Comparison of ENCODE assay signal across 20 cellular contexts in the genomic region with DNA sequence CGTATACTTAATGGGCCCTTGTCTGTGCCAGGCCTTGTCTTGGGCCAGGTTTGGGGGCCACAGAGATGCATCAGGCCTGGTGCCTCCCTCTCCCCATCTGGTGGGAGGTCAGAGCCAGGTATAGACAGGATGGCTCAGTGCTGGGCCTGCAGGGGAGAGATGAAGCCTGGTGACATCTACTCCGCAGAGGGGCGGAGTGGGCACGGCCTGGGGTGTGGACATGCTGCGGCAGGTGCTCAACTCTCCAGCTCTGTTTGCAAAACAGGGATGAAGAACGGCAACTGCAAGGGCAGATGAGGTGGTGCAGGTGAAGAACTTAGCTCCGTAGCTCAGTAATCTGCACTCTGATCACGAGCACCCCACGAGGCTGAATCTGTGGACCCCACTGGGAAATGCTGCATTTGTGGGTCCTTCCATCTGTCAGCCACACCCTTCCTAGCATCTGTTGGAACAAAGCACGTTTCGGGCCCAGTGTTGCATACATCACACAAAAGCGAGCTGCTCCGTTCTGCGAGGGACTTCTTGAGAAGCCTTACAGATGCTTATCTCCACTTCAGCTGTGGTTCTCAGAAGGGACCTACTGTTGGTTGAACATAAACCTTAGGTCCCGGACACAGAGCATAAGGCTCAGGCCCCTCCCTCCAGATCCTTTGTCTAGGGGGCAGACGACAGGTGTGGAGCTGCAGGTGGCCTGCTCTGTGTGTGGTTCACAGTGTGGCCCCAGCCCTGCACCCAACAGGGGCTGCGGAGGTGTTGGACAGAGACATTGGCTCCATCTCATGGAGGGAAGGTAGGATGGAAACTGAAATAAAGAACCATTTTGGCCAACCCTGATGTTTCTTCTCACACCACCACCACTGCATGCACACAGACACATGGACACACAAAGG.
DNase-seq lines count a peak whose midpoint lies in the region; ATAC-seq and TF ChIP-seq lines count a peak whose summit lies in the region.
"Had no signal": no experiment of that assay in that cellular context is flagged by ENCODE, and none has a peak within 500 bp of the region (broad histone marks: within the 10 kb centered on the region; RNA-seq: fewer than 3 reads in every experiment).

No MANE protein-coding gene starts in this region.

- peaks cover 5 to 10% (median 9%) of the 10 kb centered on the region in 3 donors for H3K4me1 Mint-ChIP-seq in IgD-negative memory B cell
- H3K4me1 Mint-ChIP-seq in activated CD8-positive, alpha-beta T cell treated with anti-CD3 and anti-CD28 coated beads for 36 hours (ENCODE audit: low read depth), result peaks cover 56% of the 10 kb centered on the region

- peaks cover 0 to 3% (median 0%) of the 10 kb centered on the region in 3 donors for H3K9me3 Mint-ChIP-seq in IgD-negative memory B cell
- H3K9me3 Mint-ChIP-seq in activated CD8-positive, alpha-beta T cell treated with anti-CD3 and anti-CD28 coated beads for 36 hours, result no peaks in the 10 kb centered on the region
- H3K9me3 Mint-ChIP-seq: activated naive CD4-positive, alpha-beta T cell treated with anti-CD3 and anti-CD28 coated beads for 36 hours; natural killer cell had no signal

- CTCF ChIA-PET in activated CD8-positive, alpha-beta T cell treated with anti-CD3 and anti-CD28 coated beads for 36 hours (lab: Charles Lee), result interaction anchor here (2.8 kb wide), 1 partner anchor 88 kb away, joined by 16 read pairs; no protein-coding TSS in a partner anchor

- intact Hi-C loops in activated CD8-positive, alpha-beta T cell treated with anti-CD3 and anti-CD28 coated beads for 36 hours (cut with micrococcal nuclease), result no loop called here

- no peak overlapping the region for H3K4me3 Mint-ChIP-seq in IgD-negative memory B cell
- no peak overlapping the region for H3K4me3 Mint-ChIP-seq in activated CD8-positive, alpha-beta T cell treated with anti-CD3 and anti-CD28 coated beads for 36 hours
- H3K4me3 Mint-ChIP-seq: activated naive CD4-positive, alpha-beta T cell treated with anti-CD3 and anti-CD28 coated beads for 36 hours; natural killer cell had no signal

- ATAC-seq in activated CD8-positive, alpha-beta T cell treated with anti-CD3 and anti-CD28 coated beads for 36 hours, result peak; percentile 7
- ATAC-seq in GM18870 (IDR thresholded peaks at IDR 0.05; ENCODE audit: unreplicated experiment), result no peak
- ATAC-seq: natural killer cell, pancreas had no signal

- H3K36me3 ChIP-seq in mucosa of rectum (ENCODE audit: control insufficient read depth in 2 of 2, insufficient read depth in 2 of 2, low read length in 2 of 2), result no peaks in the 10 kb centered on the region
- H3K36me3 ChIP-seq: ascending aorta, pancreas, sigmoid colon had no signal

- POLR2A ChIA-PET in activated CD8-positive, alpha-beta T cell treated with anti-CD3 and anti-CD28 coated beads for 36 hours (lab: Charles Lee), result no interaction called here

- peak overlapping the region; percentile 84 to 85 for H3K27ac ChIP-seq in mucosa of rectum (ENCODE audit: low read depth in 2 of 2, low read length in 2 of 2)
- H3K27ac ChIP-seq: ascending aorta, pancreas, PC-9, sigmoid colon had no signal

- TF ChIP-seq CTCF in activated CD8-positive, alpha-beta T cell treated with anti-CD3 and anti-CD28 coated beads for 36 hours (IDR thresholded peaks at IDR 0.05), result no peak

- H3K9ac ChIP-seq in mucosa of rectum (ENCODE audit: low read depth in 1 of 2, low read length in 2 of 2), result peak overlapping the region; percentile 50 to 60

- H3K27me3 ChIP-seq in mucosa of rectum (ENCODE audit: control insufficient read depth in 2 of 2, insufficient read depth in 2 of 2, low read length in 2 of 2), result no peaks in the 10 kb centered on the region
- H3K27me3 ChIP-seq: ascending aorta, pancreas, sigmoid colon had no signal

- H3K27ac Mint-ChIP-seq in IgD-negative memory B cell, result peak overlapping the region in 2 of 3 donors; percentile 35 to 83
- no peak overlapping the region for H3K27ac Mint-ChIP-seq in activated CD8-positive, alpha-beta T cell treated with anti-CD3 and anti-CD28 coated beads for 36 hours
- H3K27ac Mint-ChIP-seq: activated naive CD4-positive, alpha-beta T cell treated with anti-CD3 and anti-CD28 coated beads for 36 hours; natural killer cell had no signal

- H3K4me1 ChIP-seq in mucosa of rectum (ENCODE audit: control insufficient read depth in 2 of 2, insufficient read depth in 2 of 2, low read length in 2 of 2), result peaks cover 29 to 46% of the 10 kb centered on the region in 2 donors
- H3K4me1 ChIP-seq: ascending aorta, pancreas had no signal

- H3K36me3 Mint-ChIP-seq in IgD-negative memory B cell, result no peaks in the 10 kb centered on the region
- no peaks in the 10 kb centered on the region for H3K36me3 Mint-ChIP-seq in activated CD8-positive, alpha-beta T cell treated with anti-CD3 and anti-CD28 coated beads for 36 hours (ENCODE audit: low read depth)
- H3K36me3 Mint-ChIP-seq: natural killer cell had no signal

- DNase-seq in activated CD4-positive, alpha-beta T cell treated with anti-CD3 and anti-CD28 coated beads for 1 hour, result peak; percentile 5
- no peak for DNase-seq in activated CD4-positive, alpha-beta T cell treated with anti-CD3 and anti-CD28 coated beads, Interleukin-2, amount 50 U/mL, for 4 hours
- no peak for DNase-seq in activated CD8-positive, alpha-beta T cell treated with anti-CD3 and anti-CD28 coated beads for 36 hours
- no peak for DNase-seq in NCI-H128 (lab: John Stamatoyannopoulos, UW; ENCODE audit: unreplicated experiment)
- DNase-seq in kidney tubule cell (ENCODE audit: low spot score), result no peak
- DNase-seq: activated naive CD4-positive, alpha-beta T cell treated with anti-CD3 and anti-CD28 coated beads for 36 hours; activated T-cell treated with anti-CD3 and anti-CD28 coated beads, Interleukin-2, amount 50 U/mL, for 1 hour; caudate nucleus; glutamatergic neuron; GOT3; natural killer cell; NCI-H1092 treated with DMSO at 0.1 percent for 48 hours; pancreas; PC-9; SHP77 treated with DMSO at 0.1 percent for 48 hours; sigmoid colon had no signal

- peaks cover 18% of the 10 kb centered on the region for H3K27me3 Mint-ChIP-seq in IgD-negative memory B cell
- peaks cover 5% of the 10 kb centered on the region for H3K27me3 Mint-ChIP-seq in activated CD8-positive, alpha-beta T cell treated with anti-CD3 and anti-CD28 coated beads for 36 hours

- peak overlapping the region; percentile 46 for H3K4me3 ChIP-seq in mucosa of rectum (ENCODE audit: low read length in 2 of 2)
- H3K4me3 ChIP-seq: ascending aorta, pancreas, PC-9, sigmoid colon had no signal

- H3K9me3 ChIP-seq in mucosa of rectum (ENCODE audit: control insufficient read depth in 2 of 2, low read length in 2 of 2), result no peaks in the 10 kb centered on the region
- H3K9me3 ChIP-seq: ascending aorta, pancreas, sigmoid colon had no signal
